ENCODE assay signal across 12 cellular contexts in genomic region chr11:95720219-95720618, GRCh38.
"Had no signal": no experiment of that assay in that cellular context is flagged by ENCODE, and none has a peak within 500 bp of the region (broad histone marks: within the 10 kb centered on the region; RNA-seq: fewer than 3 reads in every experiment).

No MANE protein-coding gene starts in this region.

- H3K27me3 ChIP-seq: dorsolateral prefrontal cortex, pancreas, stomach had no signal

- H3K9me3 ChIP-seq: pancreas, stomach, thoracic aorta had no signal

- H3K4me1 ChIP-seq: stomach had no signal

- H3K27ac ChIP-seq: dorsolateral prefrontal cortex, pancreas, stomach, thoracic aorta, VCaP had no signal

- H3K4me3 ChIP-seq: dorsolateral prefrontal cortex, pancreas, stomach, thoracic aorta had no signal

- DNase-seq: activated CD4-positive, alpha-beta memory T cell treated with anti-CD3 and anti-CD28 coated beads for 36 hours; activated CD4-positive, alpha-beta T cell treated with anti-CD3 and anti-CD28 coated beads for 36 hours; activated CD8-positive, alpha-beta memory T cell treated with anti-CD3 and anti-CD28 coated beads, Interleukin-2, amount 10 ng/mL, durations not matched to agents 7 days and 5 days; activated naive CD4-positive, alpha-beta T cell treated with anti-CD3 and anti-CD28 coated beads, Interleukin-2, amount 50 U/mL, for 16 hours; activated T-cell treated with anti-CD3 and anti-CD28 coated beads, Interleukin-2, amount 50 U/mL, for 24 hours; dorsolateral prefrontal cortex; islet precursor cell; naive thymus-derived CD4-positive, alpha-beta T cell; pancreas; stomach had no signal

- H3K36me3 ChIP-seq: pancreas, stomach, thoracic aorta had no signal
